1 cellular context compared by ENCODE assay signal in genomic region chr22:40922484-40923303, GRCh38.
TF ChIP-seq lines count a peak whose summit lies in the region.

No MANE protein-coding gene starts in this region.

TF ChIP-seq in HepG2, 621 proteins besides CTCF, POLR2A, EP300 and RAD21 (continued from another document):
- TF ChIP-seq MLXIP (CRISPR knock-in tag; IDR thresholded peaks at IDR 0.05; ENCODE audit: borderline replicate concordance) (no peak), STAG1 (CRISPR knock-in tag; IDR thresholded peaks at IDR 0.05) (peak; percentile 85)
TF ChIP-seq in HepG2: peak in this region for 4.
